ENCODE assay signal across 30 cellular contexts in genomic region chr3:118401887-118402286, GRCh38.
"Had no signal": no experiment of that assay in that cellular context is flagged by ENCODE, and none has a peak within 500 bp of the region (broad histone marks: within the 10 kb centered on the region; RNA-seq: fewer than 3 reads in every experiment).

No MANE protein-coding gene starts in this region.

- H3K27me3 ChIP-seq: neutrophil, ovary, spleen, suprapubic skin, testis, tibial artery, transverse colon, upper lobe of right lung, uterus had no signal

- H3K9ac ChIP-seq: parathyroid adenoma had no signal

- H3K4me3 ChIP-seq: ovary, psoas muscle, skin epidermis, smooth muscle cell, spleen, suprapubic skin, testis, tibial artery, transverse colon, upper lobe of right lung, uterus had no signal

- H2AFZ ChIP-seq: parathyroid adenoma had no signal

- DNase-seq: naive thymus-derived CD8-positive, alpha-beta T cell; nephron progenitor cell; nucleus accumbens; ovary; posterior cingulate gyrus; psoas muscle; right cardiac atrium; spleen; stimulated activated CD4-positive, alpha-beta T cell treated with anti-CD3 and anti-CD28 coated beads, Interleukin-12 subunit alpha, Interleukin-12 subunit beta, amount 100 ng/mL, for 4 hours; stimulated activated CD4-positive, alpha-beta T cell treated with anti-CD3 and anti-CD28 coated beads, Interleukin-1b, Interleukin-23, amount 100 ng/mL, for 48 hours; stimulated activated CD4-positive, alpha-beta T cell treated with anti-CD3 and anti-CD28 coated beads, Interleukin-4, amount 100 ng/mL, for 1 hour; stimulated activated CD4-positive, alpha-beta T cell treated with anti-CD3 and anti-CD28 coated beads, Interleukin-4, amount 100 ng/mL, for 4 hours; stimulated activated CD8-positive, alpha-beta memory T cell treated with anti-CD3 and anti-CD28 coated beads, Interleukin-4, amount 100 ng/mL, for 48 hours; stimulated activated naive CD4-positive, alpha-beta T cell; stimulated activated naive CD8-positive, alpha-beta T cell treated with anti-CD3 and anti-CD28 coated beads, Interleukin-15, amount 100 ng/mL, for 72 hours; stimulated activated naive CD8-positive, alpha-beta T cell treated with anti-CD3 and anti-CD28 coated beads, Interleukin-15, Interleukin-2, amounts not matched to agents 100 U/mL and 50 U/mL, for 24 hours; substantia nigra; testis; tibial artery; transverse colon; upper lobe of right lung; uterus had no signal

- H3K4me2 ChIP-seq: smooth muscle cell had no signal

- H3K79me2 ChIP-seq: parathyroid adenoma had no signal

- H3K4me1 ChIP-seq: parathyroid adenoma, psoas muscle, spleen, suprapubic skin, testis, tibial artery, transverse colon, upper lobe of right lung, uterus had no signal

- H3K27ac ChIP-seq: neutrophil, ovary, parathyroid adenoma, psoas muscle, skin epidermis, spleen, suprapubic skin, testis, tibial artery, transverse colon, upper lobe of right lung, uterus had no signal

- H3K9me3 ChIP-seq: neutrophil, ovary, psoas muscle, spleen, suprapubic skin, testis, tibial artery, transverse colon, upper lobe of right lung, uterus had no signal

- H3K36me3 ChIP-seq: neutrophil, ovary, spleen, suprapubic skin, tibial artery, transverse colon, upper lobe of right lung, uterus had no signal

- ATAC-seq: naive thymus-derived CD8-positive, alpha-beta T cell; natural killer cell treated with Interleukin-12 subunit alpha and Interleukin-12 subunit beta and Interleukin-15 and Interleukin-18, amount 100 ng/mL, for 72 hours; psoas muscle; right cardiac atrium; sciatic nerve; stimulated activated memory B cell treated with anti-CD40 and anti-IgM and Interleukin-4, amounts not matched to agents 10 μg/mL and 1 μg/mL and 100 μg/mL, for 72 hours; stimulated activated naive CD8-positive, alpha-beta T cell treated with anti-CD3 and anti-CD28 coated beads, Interleukin-15, amount 100 ng/mL, for 72 hours; stimulated activated naive CD8-positive, alpha-beta T cell treated with anti-CD3 and anti-CD28 coated beads, Interleukin-15, Interleukin-2, amounts not matched to agents 100 U/mL and 50 U/mL, for 24 hours; upper lobe of right lung had no signal
